Comparison of ENCODE assay signal across 23 cellular contexts in genomic region chr6:43432009-43432945, GRCh38. TPM values are rescaled to one million over a fixed set of nuclear protein-coding genes. Genes with fewer than 3 reads are reported as not detected.
"Had no signal": no experiment of that assay in that cellular context is flagged by ENCODE, and none has a peak within 500 bp of the region (broad histone marks: within the 10 kb centered on the region; RNA-seq: fewer than 3 reads in every experiment).

No MANE protein-coding gene starts in this region.

- H3K27me3 ChIP-seq: esophagus squamous epithelium, foreskin keratinocyte, hepatocyte, pancreas, spleen, tibial artery, upper lobe of right lung, vagina had no signal

- ATAC-seq: effector memory CD8-positive, alpha-beta T cell; foreskin keratinocyte; mucosa of descending colon; natural killer cell; pancreas; sciatic nerve; stimulated activated memory B cell treated with anti-CD40 and anti-IgM and Interleukin-4, amounts not matched to agents 10 μg/mL and 1 μg/mL and 100 μg/mL, for 72 hours; upper lobe of right lung had no signal

- FAIRE-seq: pancreas had no signal

- H3K4me2 ChIP-seq: hepatocyte had no signal

- H3K36me3 Mint-ChIP-seq: natural killer cell had no signal

- H3K4me3 Mint-ChIP-seq: effector memory CD8-positive, alpha-beta T cell; natural killer cell; neural crest cell; stimulated activated memory B cell treated with anti-CD40 and anti-IgM and Interleukin-4, amounts not matched to agents 10 μg/mL and 1 μg/mL and 100 μg/mL, for 72 hours; stimulated activated naive CD8-positive, alpha-beta T cell treated with anti-CD3 and anti-CD28 coated beads, Interleukin-15, Interleukin-2, amounts not matched to agents 100 ng/mL and 50 ng/mL, for 24 hours had no signal

- H3K4me3 ChIP-seq: esophagus squamous epithelium, hepatocyte, mucosa of descending colon, pancreas, prostate gland, spleen, tibial artery, upper lobe of right lung, vagina had no signal

- H3K27me3 Mint-ChIP-seq: effector memory CD8-positive, alpha-beta T cell; stimulated activated memory B cell treated with anti-CD40 and anti-IgM and Interleukin-4, amounts not matched to agents 10 μg/mL and 1 μg/mL and 100 μg/mL, for 72 hours; stimulated activated naive CD8-positive, alpha-beta T cell treated with anti-CD3 and anti-CD28 coated beads, Interleukin-15, Interleukin-2, amounts not matched to agents 100 ng/mL and 50 ng/mL, for 24 hours had no signal

- H2AFZ ChIP-seq: hepatocyte had no signal

- H3K27ac ChIP-seq: esophagus squamous epithelium, foreskin keratinocyte, hepatocyte, pancreas, prostate gland, spleen, tibial artery, upper lobe of right lung, vagina had no signal

- H3K27ac Mint-ChIP-seq: natural killer cell; stimulated activated memory B cell treated with anti-CD40 and anti-IgM and Interleukin-4, amounts not matched to agents 10 μg/mL and 1 μg/mL and 100 μg/mL, for 72 hours; stimulated activated naive CD8-positive, alpha-beta T cell treated with anti-CD3 and anti-CD28 coated beads, Interleukin-15, Interleukin-2, amounts not matched to agents 100 ng/mL and 50 ng/mL, for 24 hours had no signal

- H3K36me3 ChIP-seq: prostate gland, vagina had no signal

- DNase-seq: effector memory CD8-positive, alpha-beta T cell; esophagus squamous epithelium; foreskin keratinocyte; head of caudate nucleus; mammary epithelial cell; mucosa of descending colon; natural killer cell; occipital lobe; spleen; stimulated activated CD4-positive, alpha-beta T cell treated with anti-CD3 and anti-CD28 coated beads, Interleukin-15, amount 100 ng/mL, for 24 hours; stimulated activated CD4-positive, alpha-beta T cell treated with anti-CD3 and anti-CD28 coated beads, Interleukin-1b, Interleukin-23, amount 100 ng/mL, for 48 hours; stimulated activated CD4-positive, alpha-beta T cell treated with anti-CD3 and anti-CD28 coated beads, Interleukin-4, amount 100 ng/mL, for 24 hours; tibial artery; upper lobe of right lung had no signal

- H3K9me3 ChIP-seq: esophagus squamous epithelium, mucosa of descending colon, pancreas, prostate gland, spleen, tibial artery, upper lobe of right lung, vagina had no signal

- H3K9me3 Mint-ChIP-seq: effector memory CD8-positive, alpha-beta T cell; natural killer cell; stimulated activated memory B cell treated with anti-CD40 and anti-IgM and Interleukin-4, amounts not matched to agents 10 μg/mL and 1 μg/mL and 100 μg/mL, for 72 hours; stimulated activated naive CD8-positive, alpha-beta T cell treated with anti-CD3 and anti-CD28 coated beads, Interleukin-15, Interleukin-2, amounts not matched to agents 100 ng/mL and 50 ng/mL, for 24 hours had no signal

RNA-seq across cellular contexts. Expression of gene DLK2, which starts 23.1 kb away (rescaled TPM):
- total RNA-seq: kidney epithelial cell, natural killer cell had no signal
